In the genomic region with DNA sequence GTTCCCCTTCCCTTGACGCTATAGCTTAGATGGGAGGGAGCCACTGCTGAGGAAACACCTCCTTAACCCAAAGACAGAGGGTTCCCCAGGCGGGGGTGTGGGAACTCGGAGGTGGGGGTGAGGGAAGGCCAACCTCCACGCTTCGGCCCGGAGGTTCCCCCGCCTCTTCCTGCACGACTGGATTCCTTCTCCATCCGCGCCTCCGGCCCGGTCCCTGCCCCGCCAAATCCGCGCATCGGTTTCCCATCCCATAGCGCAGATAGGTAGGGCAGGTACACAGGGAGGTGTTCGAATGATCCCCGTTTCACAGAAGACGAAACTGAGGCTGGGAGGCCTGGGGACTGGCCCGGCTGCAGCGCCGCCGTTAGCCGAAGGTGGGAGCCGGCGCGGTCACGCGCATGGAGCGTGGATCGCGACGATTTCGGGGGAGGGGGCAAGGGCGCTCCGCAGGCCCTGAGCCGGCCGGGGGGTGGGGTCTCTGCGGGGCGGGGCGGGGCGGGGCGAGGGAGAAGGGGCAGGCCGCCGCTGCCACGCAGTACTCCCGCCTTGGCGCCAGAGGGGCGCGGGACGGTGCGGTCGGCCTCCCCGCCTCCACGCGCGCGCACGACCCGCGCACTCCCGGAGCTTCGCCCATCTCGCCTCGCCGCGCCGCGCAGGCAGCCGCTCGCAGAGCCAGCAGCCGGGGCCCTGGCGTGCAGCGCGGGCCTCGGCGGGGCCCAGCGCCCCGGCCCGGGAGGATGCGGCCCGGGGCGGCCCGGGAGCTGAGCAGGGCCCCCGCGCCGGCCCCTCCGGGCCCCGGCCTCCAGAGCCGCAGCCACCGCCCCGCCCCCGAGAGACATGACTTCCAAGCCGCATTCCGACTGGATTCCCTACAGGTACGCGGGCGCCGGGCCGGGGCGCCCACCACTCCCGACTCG, we compare ENCODE assay signal across 8 cellular contexts. TPM values are rescaled to one million over a fixed set of nuclear protein-coding genes. Genes with fewer than 3 reads are reported as not detected.
A peak's percentile ranks its signal among the peaks of the same experiment; 100 is the strongest.
DNase-seq lines count a peak whose midpoint lies in the region; ATAC-seq and TF ChIP-seq lines count a peak whose summit lies in the region.

A gene with protein sequence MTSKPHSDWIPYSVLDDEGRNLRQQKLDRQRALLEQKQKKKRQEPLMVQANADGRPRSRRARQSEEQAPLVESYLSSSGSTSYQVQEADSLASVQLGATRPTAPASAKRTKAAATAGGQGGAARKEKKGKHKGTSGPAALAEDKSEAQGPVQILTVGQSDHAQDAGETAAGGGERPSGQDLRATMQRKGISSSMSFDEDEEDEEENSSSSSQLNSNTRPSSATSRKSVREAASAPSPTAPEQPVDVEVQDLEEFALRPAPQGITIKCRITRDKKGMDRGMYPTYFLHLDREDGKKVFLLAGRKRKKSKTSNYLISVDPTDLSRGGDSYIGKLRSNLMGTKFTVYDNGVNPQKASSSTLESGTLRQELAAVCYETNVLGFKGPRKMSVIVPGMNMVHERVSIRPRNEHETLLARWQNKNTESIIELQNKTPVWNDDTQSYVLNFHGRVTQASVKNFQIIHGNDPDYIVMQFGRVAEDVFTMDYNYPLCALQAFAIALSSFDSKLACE (plus strand): TSS at position 538 of the 917 bp plus-strand sequence. CDS start 300 bp downstream, at position 838.

- POLR2A ChIA-PET in PC-3 (lab: Charles Lee; ENCODE audit: unreplicated experiment) = no interaction called here

- peak within 1 kb of the TSS; percentile 82 for H3K27ac Mint-ChIP-seq in mesothelial cell of epicardium

- H3K9me2 ChIP-seq in PC-3 (replicated peaks; ENCODE audit: low read length) = no peaks in the 10 kb centered on the region

- ATAC-seq in PC-3 (peak; percentile 42), upper lobe of right lung (peak; percentile 48), HG02970 (IDR thresholded peaks at IDR 0.05; ENCODE audit: low FRiP score, unreplicated experiment) (no peak)

- H3K9me3 ChIP-seq in PC-3 (ENCODE audit: low read length) = no peaks in the 10 kb centered on the region
- no peaks in the 10 kb centered on the region for H3K9me3 ChIP-seq in effector memory CD4-positive, alpha-beta T cell (ENCODE audit: control insufficient read depth, low read length)
- no peaks in the 10 kb centered on the region for H3K9me3 ChIP-seq in upper lobe of right lung

- H2AFZ ChIP-seq in PC-3 (ENCODE audit: low read length) = peak within 1 kb of the TSS; percentile 73

- in situ Hi-C loops in GM13976 (cut with MboI; ENCODE audit: low sequenced_read_pairs, unreplicated experiment) = no loop called here

- H3K27me3 ChIP-seq in PC-3 (ENCODE audit: low read length) (peaks cover 10% of the 10 kb centered on the region; the same call in 1 of the 2 replicates), upper lobe of right lung (peaks cover 10% of the 10 kb centered on the region)
- peaks cover 12% of the 10 kb centered on the region for H3K27me3 ChIP-seq in effector memory CD4-positive, alpha-beta T cell (replicated peaks; ENCODE audit: control insufficient read depth, insufficient read depth, low read length, poor library complexity, severe bottlenecking)

- H3K9me3 Mint-ChIP-seq in mesothelial cell of epicardium = no peaks in the 10 kb centered on the region

- H3K27ac ChIP-seq in PC-3 (ENCODE audit: low read length) (no peak within 1 kb of the TSS), upper lobe of right lung (no peak within 1 kb of the TSS)
- no peak within 1 kb of the TSS for H3K27ac ChIP-seq in effector memory CD4-positive, alpha-beta T cell (ENCODE audit: insufficient read depth, low read length, poor library complexity, severe bottlenecking)

- no TSS peak for BruUV-seq in PC-3 (replicated peaks; lab: Mats Ljungman, UMichigan)

- peaks cover 42% of the 10 kb centered on the region for H3K4me1 Mint-ChIP-seq in mesothelial cell of epicardium

- H3K27me3 Mint-ChIP-seq in mesothelial cell of epicardium (ENCODE audit: low read depth) = peaks cover 7% of the 10 kb centered on the region

- no peak within 1 kb of the TSS for H3K9ac ChIP-seq in PC-3 (ENCODE audit: low read length)

- H3K4me3 ChIP-seq in PC-3 (ENCODE audit: low read length) (peak within 1 kb of the TSS; percentile 64), upper lobe of right lung (peak within 1 kb of the TSS; percentile 54)
- peak within 1 kb of the TSS; percentile 42 for H3K4me3 ChIP-seq in effector memory CD4-positive, alpha-beta T cell (ENCODE audit: insufficient read depth, low read depth, low read length, poor library complexity, severe bottlenecking)

- DNase-seq in GM13976 (ENCODE audit: low spot score) = peak; percentile 50
- DNase-seq in PC-3 = no peak
- DNase-seq in effector memory CD4-positive, alpha-beta T cell = no peak
- DNase-seq in mesothelial cell of epicardium (ENCODE audit: low spot score in 2 of 2, unreplicated experiment in 2 of 2) = peak; percentile 42 to 72
- DNase-seq in upper lobe of right lung = no peak
- no peak for DNase-seq in NCI-H128 (lab: John Stamatoyannopoulos, UW; ENCODE audit: unreplicated experiment)
- DNase-seq in T1000 (lab: John Stamatoyannopoulos, UW) = no peak

- no peaks in the 10 kb centered on the region for H3K36me3 Mint-ChIP-seq in mesothelial cell of epicardium

- H3F3A ChIP-seq in PC-3 (ENCODE audit: low read length, unreplicated experiment) = no peaks in the 10 kb centered on the region

- CTCF ChIA-PET in PC-3 (lab: Charles Lee) = no interaction called here

- H3K36me3 ChIP-seq in PC-3 (ENCODE audit: low read depth, low read length) (no peaks in the 10 kb centered on the region), upper lobe of right lung (no peaks in the 10 kb centered on the region)
- no peaks in the 10 kb centered on the region for H3K36me3 ChIP-seq in effector memory CD4-positive, alpha-beta T cell (ENCODE audit: control insufficient read depth, insufficient read depth, low read length)

- no peaks in the 10 kb centered on the region for H3K79me2 ChIP-seq in PC-3 (ENCODE audit: low read length)

- no peak for TF ChIP-seq CTCF in GM13976 (IDR thresholded peaks at IDR 0.05; ENCODE audit: borderline replicate concordance, control extremely low read depth, extremely low read depth, insufficient read depth, missing control alignments)
- TF ChIP-seq CTCF in PC-3 (conservative IDR thresholded peaks at IDR 0.05; ENCODE audit: low read depth, low read length) = no peak
- TF ChIP-seq CTCF in mesothelial cell of epicardium (IDR thresholded peaks at IDR 0.05; ENCODE audit: unreplicated experiment) = no peak
- TF ChIP-seq CTCF in upper lobe of right lung (IDR thresholded peaks at IDR 0.05) = no peak

- peak within 1 kb of the TSS; percentile 77 for H3K4me2 ChIP-seq in PC-3 (ENCODE audit: low read length)

- intact Hi-C loops in PC-3 (cut with micrococcal nuclease) (no loop called here), upper lobe of right lung (cut with DNase I) (no loop called here)

- peak within 1 kb of the TSS; percentile 77 for H3K4me3 Mint-ChIP-seq in mesothelial cell of epicardium

- no peaks in the 10 kb centered on the region for H4K20me1 ChIP-seq in PC-3 (ENCODE audit: low read length)

- H3K4me1 ChIP-seq in PC-3 (ENCODE audit: insufficient read depth, low read length) (no peaks in the 10 kb centered on the region), upper lobe of right lung (peaks cover 5% of the 10 kb centered on the region)
- H3K4me1 ChIP-seq in effector memory CD4-positive, alpha-beta T cell (ENCODE audit: control insufficient read depth, insufficient read depth, low read length, poor library complexity, severe bottlenecking) = peaks cover 5% of the 10 kb centered on the region

RNA-seq across cellular contexts. Expression of the gene that starts here (rescaled TPM):
- total RNA-seq in PC-3 (2014; rRNA removed) (3.2 and 3.3 TPM in 2 replicates), mesothelial cell of epicardium (51.7 to 53.4 TPM (median 52.8 TPM) in 3 replicates), upper lobe of right lung (3.6 TPM)

Comparison
In these comparisons a context has a peak if more than half of its experiments do, and no peak if none do; other contexts are left out.
1. RNA of the gene that starts here (total RNA-seq): 51.7 to 53.4 TPM in mesothelial cell of epicardium; 3.6 TPM in upper lobe of right lung (single experiment) and 3.2 to 3.3 TPM in PC-3; every median in the first group is over 10 times any median in the second.
2. DNase-seq: peak in GM13976 (single experiment) and mesothelial cell of epicardium (2 of 2); none in PC-3 (single experiment), effector memory CD4-positive, alpha-beta T cell (0 of 3), upper lobe of right lung (single experiment), NCI-H128 (single experiment) and T1000 (single experiment).
3. Peak in every context shown above with its lines, with median percentiles within 50 percentile points of each other: H3K4me3 ChIP-seq.